Comparison of ENCODE assay signal across 8 cellular contexts in genomic region chr6:166958926-166959861, GRCh38. TPM values are rescaled to one million over a fixed set of nuclear protein-coding genes. Genes with fewer than 3 reads are reported as not detected.
DNase-seq lines count a peak whose midpoint lies in the region; ATAC-seq and TF ChIP-seq lines count a peak whose summit lies in the region.

No MANE protein-coding gene starts in this region.

- peaks cover under 1% of the 10 kb centered on the region for H3K9me3 ChIP-seq in neural progenitor cell (ENCODE audit: low read depth)

- peaks cover 6% of the 10 kb centered on the region for H4K20me1 ChIP-seq in neural progenitor cell (ENCODE audit: low read depth)

- H3K79me2 ChIP-seq in neural progenitor cell (ENCODE audit: low read depth), result peaks cover 5% of the 10 kb centered on the region

- peaks cover 13% of the 10 kb centered on the region for H3K27me3 Mint-ChIP-seq in neural progenitor cell (ENCODE audit: insufficient read depth, low read depth)

- H3K27ac ChIP-seq in cingulate gyrus (ENCODE audit: low read depth, low read length) (peak overlapping the region; percentile 47), neural progenitor cell (no peak overlapping the region)

- peaks cover 9% of the 10 kb centered on the region for H3K27me3 ChIP-seq in neural progenitor cell

- intact Hi-C loops in posterior vena cava (cut with DNase I), result no loop called here

- peaks cover 14% of the 10 kb centered on the region for H3K9me3 Mint-ChIP-seq in neural progenitor cell

- peaks cover 23% of the 10 kb centered on the region for H3K4me1 Mint-ChIP-seq in neural progenitor cell

- no peak for TF ChIP-seq CTCF in neural progenitor cell (IDR thresholded peaks at IDR 0.05)

- no peaks in the 10 kb centered on the region for H3K36me3 ChIP-seq in neural progenitor cell

- H3K27ac Mint-ChIP-seq in neural progenitor cell, result no peak overlapping the region

- DNase-seq in OCI-M1 (lab: John Stamatoyannopoulos, UW) (peak; percentile 51), neural progenitor cell (ENCODE audit: low spot score) (no peak), SHP77 treated with DMSO at 0.1 percent for 48 hours (lab: John Stamatoyannopoulos, UW) (no peak), posterior vena cava (ENCODE audit: low spot score) (no peak)

- no peak overlapping the region for H3K4me2 ChIP-seq in neural progenitor cell

- no peak overlapping the region for H2AFZ ChIP-seq in neural progenitor cell (replicated peaks)

- H3K9ac ChIP-seq in neural progenitor cell, result no peak overlapping the region

- no peak overlapping the region for H3K4me3 ChIP-seq in neural progenitor cell

- peaks cover 22% of the 10 kb centered on the region for H3K4me1 ChIP-seq in neural progenitor cell

- peaks cover 11% of the 10 kb centered on the region for H3F3A ChIP-seq in neural progenitor cell (ENCODE audit: low read depth)

- H3K4me3 Mint-ChIP-seq in neural progenitor cell, result peak overlapping the region; percentile 27

- ATAC-seq in GM19438 (IDR thresholded peaks at IDR 0.05; ENCODE audit: low read depth, unreplicated experiment) (peak; percentile 26), GM19035 (IDR thresholded peaks at IDR 0.05; ENCODE audit: unreplicated experiment) (no peak), GM18861 (IDR thresholded peaks at IDR 0.05; ENCODE audit: unreplicated experiment) (no peak)

- H3K36me3 Mint-ChIP-seq in neural progenitor cell, result peaks cover 11% of the 10 kb centered on the region

RNA-seq across cellular contexts. Expression of gene RNASET2, which starts 2.8 kb away (rescaled TPM):
- 28.9 and 37.2 TPM in 2 replicates for total RNA-seq in neural progenitor cell (ENCODE audit: low replicate concordance)
- total RNA-seq in posterior vena cava, result 10 to 100 TPM; 18.3 to 45.4 TPM

RNA-seq across cellular contexts. Expression of gene CEP43, which starts 40.0 kb away (rescaled TPM):
- total RNA-seq in neural progenitor cell (ENCODE audit: low replicate concordance) (49.3 and 78.0 TPM in 2 replicates), posterior vena cava (1 to 10 TPM; 7.9 to 8.7 TPM)
